31 cellular contexts compared by ENCODE assay signal in genomic region chr5:134572811-134573210, GRCh38. TPM values are rescaled to one million over a fixed set of nuclear protein-coding genes. Genes with fewer than 3 reads are reported as not detected.
DNase-seq lines count a peak whose midpoint lies in the region; ATAC-seq and TF ChIP-seq lines count a peak whose summit lies in the region.
"Had no signal": no experiment of that assay in that cellular context is flagged by ENCODE, and none has a peak within 500 bp of the region (broad histone marks: within the 10 kb centered on the region; RNA-seq: fewer than 3 reads in every experiment).

No MANE protein-coding gene starts in this region.

- no peak for TF ChIP-seq POLR2A in GM18505 (IDR thresholded peaks at IDR 0.05; ENCODE audit: borderline replicate concordance, extremely low read depth, insufficient read depth, insufficient read length)

- intact Hi-C loops in naive thymus-derived CD4-positive, alpha-beta T cell (cut with micrococcal nuclease): no loop called here

- H3K27me3 Mint-ChIP-seq in naive thymus-derived CD4-positive, alpha-beta T cell: no peaks in the 10 kb centered on the region
- H3K27me3 Mint-ChIP-seq: activated CD4-positive, alpha-beta T cell treated with anti-CD3 and anti-CD28 coated beads for 36 hours; activated naive CD4-positive, alpha-beta T cell treated with anti-CD3 and anti-CD28 coated beads, Interleukin-2, amount 10 ng/mL, durations not matched to agents 7 days and 5 days had no signal

- H3K36me3 Mint-ChIP-seq in activated naive CD4-positive, alpha-beta T cell treated with anti-CD3 and anti-CD28 coated beads, Interleukin-2, amount 50 U/mL, for 72 hours: peaks cover 8 to 22% of the 10 kb centered on the region in 2 donors
- peaks cover 8 to 47% (median 19%) of the 10 kb centered on the region in 5 donors for H3K36me3 Mint-ChIP-seq in naive thymus-derived CD4-positive, alpha-beta T cell

- no peak for DNase-seq in activated naive CD4-positive, alpha-beta T cell treated with anti-CD3 and anti-CD28 coated beads, Interleukin-2, amount 50 U/mL, for 72 hours (ENCODE audit: low spot score in 2 of 2)
- no peak for DNase-seq in activated naive CD4-positive, alpha-beta T cell (lab: John Stamatoyannopoulos, UW)
- DNase-seq in Karpas-422: no peak
- DNase-seq in naive thymus-derived CD4-positive, alpha-beta T cell: no peak
- DNase-seq: activated CD4-positive, alpha-beta T cell treated with anti-CD3 and anti-CD28 coated beads for 36 hours; activated naive CD4-positive, alpha-beta T cell treated with anti-CD3 and anti-CD28 coated beads, Interleukin-2, amount 10 ng/mL, durations not matched to agents 7 days and 5 days; activated T-cell treated with anti-CD3 and anti-CD28 coated beads, Interleukin-2, amount 50 U/mL, for 1 hour; BE2C; DMS153; erythroblast; glutamatergic neuron; H9; islet precursor cell; KBM-7; NCI-H1092 treated with DMSO at 0.1 percent for 48 hours; NCI-H1694 treated with DMSO at 0.1 percent for 48 hours; NCI-H446 treated with DMSO at 0.1 percent for 48 hours; NCI-H82; SJCRH30; stimulated activated CD4-positive, alpha-beta T cell treated with anti-CD3 and anti-CD28 coated beads, Interleukin-15, amount 100 ng/mL, for 24 hours; stimulated activated naive CD4-positive, alpha-beta T cell; SW 1271; T-helper 9 cell; testis had no signal

- no peak overlapping the region for H3K4me3 Mint-ChIP-seq in naive thymus-derived CD4-positive, alpha-beta T cell
- H3K4me3 Mint-ChIP-seq: activated CD4-positive, alpha-beta T cell treated with anti-CD3 and anti-CD28 coated beads for 36 hours; activated naive CD4-positive, alpha-beta T cell treated with anti-CD3 and anti-CD28 coated beads, Interleukin-2, amount 10 ng/mL, durations not matched to agents 7 days and 5 days; H9; mesothelial cell of epicardium had no signal

- CTCF ChIA-PET in naive thymus-derived CD4-positive, alpha-beta T cell (lab: Charles Lee): no interaction called here

- H3K27ac Mint-ChIP-seq in activated naive CD4-positive, alpha-beta T cell treated with anti-CD3 and anti-CD28 coated beads, Interleukin-2, amount 50 U/mL, for 72 hours: peak overlapping the region; percentile 86 to 91
- H3K27ac Mint-ChIP-seq in naive thymus-derived CD4-positive, alpha-beta T cell: peak overlapping the region in 6 of 9 donors; percentile 12 to 76 (median 54)
- H3K27ac Mint-ChIP-seq: activated naive CD4-positive, alpha-beta T cell treated with anti-CD3 and anti-CD28 coated beads, Interleukin-2, amount 10 ng/mL, durations not matched to agents 7 days and 5 days; mesothelial cell of epicardium had no signal

- 0 out of 2 replicates have a peak, but pooled peaks cover 13% of the 10 kb centered on the region for H4K20me1 ChIP-seq in Karpas-422 (ENCODE audit: insufficient read depth, low read depth, low read length)

- H3K4me1 Mint-ChIP-seq in naive thymus-derived CD4-positive, alpha-beta T cell: peaks cover 14 to 36% (median 25%) of the 10 kb centered on the region in 7 donors
- H3K4me1 Mint-ChIP-seq: mesothelial cell of epicardium had no signal

- H3K27ac ChIP-seq in Karpas-422 (ENCODE audit: low read length) (peak overlapping the region; percentile 29; the same call in 1 of the 2 replicates), stomach smooth muscle (ENCODE audit: low read length) (peak overlapping the region; percentile 11)
- no peak overlapping the region for H3K27ac ChIP-seq in naive thymus-derived CD4-positive, alpha-beta T cell (ENCODE audit: low read depth, low read length)
- H3K27ac ChIP-seq: HL-60, SJCRH30, testis, VCaP had no signal

- H3K9me3 ChIP-seq in Karpas-422 (ENCODE audit: low read length): no peaks in the 10 kb centered on the region
- H3K9me3 ChIP-seq in naive thymus-derived CD4-positive, alpha-beta T cell (ENCODE audit: control insufficient read depth in 2 of 3, low read length in 3 of 3): no peaks in the 10 kb centered on the region
- no peaks in the 10 kb centered on the region for H3K9me3 ChIP-seq in stomach smooth muscle (ENCODE audit: control insufficient read depth in 2 of 2, low read length in 2 of 2)
- H3K9me3 ChIP-seq: BE2C, SJCRH30, testis had no signal

- H3K4me1 ChIP-seq in Karpas-422 (ENCODE audit: low read length) (peaks cover 3% of the 10 kb centered on the region; the same call in 1 of the 2 replicates), stomach smooth muscle (ENCODE audit: control insufficient read depth, insufficient read depth, low read length) (peaks cover 50% of the 10 kb centered on the region)
- no peaks in the 10 kb centered on the region for H3K4me1 ChIP-seq in naive thymus-derived CD4-positive, alpha-beta T cell (ENCODE audit: control insufficient read depth in 2 of 2, insufficient read depth in 2 of 2, low read length in 2 of 2)
- H3K4me1 ChIP-seq: BE2C, SJCRH30 had no signal

- peaks cover 25% of the 10 kb centered on the region for H3K79me2 ChIP-seq in Karpas-422 (ENCODE audit: low read length)

- no peaks in the 10 kb centered on the region for H3K27me3 ChIP-seq in Karpas-422 (ENCODE audit: low read length)
- no peaks in the 10 kb centered on the region for H3K27me3 ChIP-seq in naive thymus-derived CD4-positive, alpha-beta T cell (ENCODE audit: control insufficient read depth in 2 of 2, insufficient read depth in 2 of 2, low read length in 2 of 2)
- H3K27me3 ChIP-seq in stomach smooth muscle (ENCODE audit: control insufficient read depth in 1 of 2, insufficient read depth in 2 of 2, low read length in 2 of 2): no peaks in the 10 kb centered on the region
- H3K27me3 ChIP-seq: BE2C, testis had no signal

- H3K36me3 ChIP-seq in Karpas-422 (ENCODE audit: insufficient read depth, low read length) (peaks cover 59% of the 10 kb centered on the region), stomach smooth muscle (ENCODE audit: control insufficient read depth in 2 of 2, insufficient read depth in 2 of 2, low read length in 2 of 2) (peaks cover 42 to 72% of the 10 kb centered on the region in 2 donors)
- peaks cover 23 to 100% (median 43%) of the 10 kb centered on the region in 3 experiments for H3K36me3 ChIP-seq in naive thymus-derived CD4-positive, alpha-beta T cell (ENCODE audit: control insufficient read depth in 2 of 3, insufficient read depth in 3 of 3, low read length in 3 of 3)
- H3K36me3 ChIP-seq: SJCRH30 had no signal

- H3K9ac ChIP-seq in Karpas-422 (ENCODE audit: low read length) (no peak overlapping the region), stomach smooth muscle (ENCODE audit: low read length in 2 of 2) (no peak overlapping the region)

- no peak overlapping the region for H3K4me3 ChIP-seq in Karpas-422 (ENCODE audit: low read length)
- H3K4me3 ChIP-seq in naive thymus-derived CD4-positive, alpha-beta T cell (ENCODE audit: low read length): no peak overlapping the region
- H3K4me3 ChIP-seq in stomach smooth muscle (ENCODE audit: low read length in 2 of 2): no peak overlapping the region
- H3K4me3 ChIP-seq: GM12878, SJCRH30, testis had no signal

- POLR2A ChIA-PET in naive thymus-derived CD4-positive, alpha-beta T cell (lab: Charles Lee): interaction anchor here (0.6 to 1.2 kb wide), 2 partner anchors 12 to 26 kb away, joined by 3 read pairs; no protein-coding TSS in a partner anchor

- no peak overlapping the region for H3K4me2 ChIP-seq in Karpas-422 (ENCODE audit: low read depth, low read length, poor library complexity, severe bottlenecking)

- H3K9me3 Mint-ChIP-seq in activated naive CD4-positive, alpha-beta T cell treated with anti-CD3 and anti-CD28 coated beads, Interleukin-2, amount 50 U/mL, for 72 hours: no peaks in the 10 kb centered on the region
- H3K9me3 Mint-ChIP-seq in naive thymus-derived CD4-positive, alpha-beta T cell: peaks cover 0 to 1% (median 0%) of the 10 kb centered on the region in 11 donors
- H3K9me3 Mint-ChIP-seq: activated naive CD4-positive, alpha-beta T cell treated with anti-CD3 and anti-CD28 coated beads, Interleukin-2, amount 10 ng/mL, durations not matched to agents 7 days and 5 days; H9; mesothelial cell of epicardium had no signal

- H3K9me2 ChIP-seq in Karpas-422 (replicated peaks; ENCODE audit: insufficient read depth, low read length): no peaks in the 10 kb centered on the region

- no peak overlapping the region for H2AFZ ChIP-seq in Karpas-422 (ENCODE audit: low read length)

- no peak for ATAC-seq in activated naive CD4-positive, alpha-beta T cell treated with anti-CD3 and anti-CD28 coated beads, Interleukin-2, amount 50 U/mL, for 72 hours
- no peak for ATAC-seq in naive thymus-derived CD4-positive, alpha-beta T cell
- ATAC-seq in GM18505 (IDR thresholded peaks at IDR 0.05; ENCODE audit: unreplicated experiment): no peak
- ATAC-seq in esophagus mucosa: no peak
- ATAC-seq: activated CD4-positive, alpha-beta T cell treated with anti-CD3 and anti-CD28 coated beads for 36 hours; GM12878 had no signal

RNA-seq across cellular contexts. Expression of gene JADE2, which starts 47.3 kb away (rescaled TPM):
- total RNA-seq in activated naive CD4-positive, alpha-beta T cell treated with anti-CD3 and anti-CD28 coated beads, Interleukin-2, amount 50 U/mL, for 72 hours: 10 to 100 TPM; 73.4 to 80.8 TPM
- total RNA-seq in Karpas-422 (2014; rRNA removed; shearing (Covaris generic); ENCODE audit: low replicate concordance): 82.1 and 139 TPM in 2 replicates
- total RNA-seq in naive thymus-derived CD4-positive, alpha-beta T cell: 100 to 1,000 TPM in 4 of 5 experiments, 10 to 100 TPM in 1; 99.0 to 271 (median 153) TPM
- polyA plus RNA-seq in naive thymus-derived CD4-positive, alpha-beta T cell: 10 to 100 TPM; 29.8 to 55.7 TPM
- 12.9 TPM for total RNA-seq in esophagus mucosa

RNA-seq across cellular contexts. Expression of gene SAR1B, which starts 59.8 kb away (rescaled TPM):
- 10 to 100 TPM; 44.0 to 47.1 TPM for total RNA-seq in activated naive CD4-positive, alpha-beta T cell treated with anti-CD3 and anti-CD28 coated beads, Interleukin-2, amount 50 U/mL, for 72 hours
- 41.2 and 49.1 TPM in 2 replicates for total RNA-seq in Karpas-422 (2014; rRNA removed; shearing (Covaris generic); ENCODE audit: low replicate concordance)
- total RNA-seq in naive thymus-derived CD4-positive, alpha-beta T cell: 10 to 100 TPM; 34.6 to 50.0 (median 40.9) TPM
- 10 to 100 TPM; 30.2 to 35.4 TPM for polyA plus RNA-seq in naive thymus-derived CD4-positive, alpha-beta T cell
- total RNA-seq in esophagus mucosa: 54.6 TPM
